8 cellular contexts compared by ENCODE assay signal in genomic region chr13:31945202-31945978, GRCh38.
DNase-seq lines count a peak whose midpoint lies in the region; ATAC-seq and TF ChIP-seq lines count a peak whose summit lies in the region.

No MANE protein-coding gene starts in this region.

- ATAC-seq in HG03175 (IDR thresholded peaks at IDR 0.05; ENCODE audit: unreplicated experiment) (no peak), HG03196 (IDR thresholded peaks at IDR 0.05; ENCODE audit: unreplicated experiment) (no peak), HG03097 (IDR thresholded peaks at IDR 0.05; ENCODE audit: low FRiP score, unreplicated experiment) (no peak)

- DNase-seq in ELR (ENCODE audit: low read depth) (peak; percentile 55), NCI-H2107 (lab: John Stamatoyannopoulos, UW) (peak; percentile 57), astrocyte of the hippocampus (ENCODE audit: low read depth, low spot score) (peak; percentile 28), kidney tubule cell (ENCODE audit: low spot score) (peak; percentile 91), uterus (peak; percentile 30 to 44)

- no peaks in the 10 kb centered on the region for H3K27me3 ChIP-seq in uterus

- no peak overlapping the region for H3K4me3 ChIP-seq in uterus

- H3K36me3 ChIP-seq in uterus: no peaks in the 10 kb centered on the region

- H3K4me1 ChIP-seq in uterus: no peaks in the 10 kb centered on the region

- intact Hi-C loops in uterus (cut with DNase I; ENCODE audit: low total_unique reads): no loop called here

- TF ChIP-seq POLR2A in uterus (IDR thresholded peaks at IDR 0.05): no peak

- no peak for TF ChIP-seq CTCF in uterus (IDR thresholded peaks at IDR 0.05)

- no peaks in the 10 kb centered on the region for H3K9me3 ChIP-seq in uterus

- no peak overlapping the region for H3K27ac ChIP-seq in uterus

Comparison
In these comparisons a context has a peak if more than half of its experiments do, and no peak if none do; other contexts are left out.
1. DNase-seq: peak in every context shown above with its lines; median percentile 91 in kidney tubule cell; 57 in NCI-H2107; 55 in ELR; 37 in uterus; 28 in astrocyte of the hippocampus.